Comparison of ENCODE assay signal across 8 cellular contexts in the genomic region with DNA sequence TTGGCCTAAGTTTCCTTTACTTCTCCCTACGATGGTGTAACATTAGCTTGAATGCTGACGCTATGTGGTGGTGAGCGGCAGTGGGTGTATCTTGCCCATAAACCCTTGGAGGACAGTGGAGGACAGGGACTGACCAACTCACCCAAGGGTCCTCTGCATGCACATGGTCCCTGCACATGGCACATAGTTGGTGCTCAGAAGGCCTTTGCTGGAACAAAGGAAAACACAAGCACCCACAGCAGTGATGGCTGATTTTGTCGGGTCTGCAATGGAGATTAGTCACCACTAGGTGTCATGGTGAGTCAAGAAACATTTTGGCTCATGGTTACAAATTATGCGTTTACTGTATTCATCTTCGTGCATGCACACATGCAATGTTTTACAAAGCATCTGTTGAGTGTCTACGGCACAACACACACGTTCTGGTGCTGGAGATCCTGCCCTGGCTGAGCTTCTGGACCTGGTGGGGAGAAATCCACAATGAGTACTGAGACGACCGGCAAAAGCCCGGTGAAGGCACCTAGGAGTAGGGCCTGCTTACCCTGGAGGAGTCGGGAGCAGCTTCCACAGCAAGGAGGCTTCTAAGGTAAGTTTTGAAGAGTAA. TPM values are rescaled to one million over a fixed set of nuclear protein-coding genes. Genes with fewer than 3 reads are reported as not detected.
A peak's percentile ranks its signal among the peaks of the same experiment; 100 is the strongest.
DNase-seq lines count a peak whose midpoint lies in the region; ATAC-seq, FAIRE-seq and TF ChIP-seq lines count a peak whose summit lies in the region.

No MANE protein-coding gene starts in this region.

- DNase-seq in DMS114 treated with DMSO at 0.1 percent for 48 hours (lab: John Stamatoyannopoulos, UW; ENCODE audit: unreplicated experiment) (peak; percentile 55), RPMI7951 (ENCODE audit: low read depth) (peak; percentile 56), bronchial epithelial cell (ENCODE audit: low read depth) (peak; percentile 66), kidney (no peak)
- peak; percentile 20 for DNase-seq in stimulated activated naive CD8-positive, alpha-beta T cell treated with anti-CD3 and anti-CD28 coated beads, Interleukin-15, Interleukin-2, amounts not matched to agents 100 U/mL and 50 U/mL, for 24 hours

- peak; percentile 63 for TF ChIP-seq CTCF in bronchial epithelial cell (IDR thresholded peaks at IDR 0.05; ENCODE audit: insufficient read depth, low read length, severe bottlenecking)
- peak; percentile 75 for TF ChIP-seq CTCF in kidney (IDR thresholded peaks at IDR 0.05; ENCODE audit: borderline replicate concordance, extremely low read depth, insufficient read depth)

- H3K27ac ChIP-seq in kidney (ENCODE audit: low read depth in 2 of 2, low read length in 2 of 2), result no peak overlapping the region

- H3K36me3 ChIP-seq in bronchial epithelial cell (ENCODE audit: control insufficient read depth, insufficient read depth, low read length) (no peaks in the 10 kb centered on the region), kidney (ENCODE audit: control insufficient read depth in 1 of 2, insufficient read depth in 2 of 2, low read length in 2 of 2) (no peaks in the 10 kb centered on the region)

- no peaks in the 10 kb centered on the region for H3K27me3 ChIP-seq in bronchial epithelial cell (ENCODE audit: control insufficient read depth, insufficient read depth, low read length)

- H3K4me1 ChIP-seq in kidney (ENCODE audit: control insufficient read depth in 1 of 2, insufficient read depth in 1 of 2, low read depth in 1 of 2, low read length in 2 of 2), result no peaks in the 10 kb centered on the region

- H3K4me3 ChIP-seq in bronchial epithelial cell (ENCODE audit: low read depth, low read length), result no peak overlapping the region
- no peak overlapping the region for H3K4me3 ChIP-seq in kidney (ENCODE audit: low read length in 2 of 2)

- no peaks in the 10 kb centered on the region for H3K9me3 ChIP-seq in kidney (ENCODE audit: control insufficient read depth in 1 of 2, low read length in 2 of 2)

- ATAC-seq in HG03175 (IDR thresholded peaks at IDR 0.05; ENCODE audit: unreplicated experiment) (peak; percentile 51), HG03095 (IDR thresholded peaks at IDR 0.05; ENCODE audit: unreplicated experiment) (no peak), GM18858 (IDR thresholded peaks at IDR 0.05; ENCODE audit: unreplicated experiment) (no peak)
- ATAC-seq in stimulated activated naive CD8-positive, alpha-beta T cell treated with anti-CD3 and anti-CD28 coated beads, Interleukin-15, Interleukin-2, amounts not matched to agents 100 U/mL and 50 U/mL, for 24 hours, result no peak

- no peak overlapping the region for H3K9ac ChIP-seq in kidney (ENCODE audit: low read length in 2 of 2)

- FAIRE-seq in bronchial epithelial cell (lab: Jason Lieb, UNC) (peak; percentile 68), kidney (lab: Jason Lieb, UNC) (no peak)

- intact Hi-C loops in kidney (cut with DNase I), result no loop called here

RNA-seq across cellular contexts. Expression of a gene that starts 44.0 kb away (rescaled TPM):
- total RNA-seq in RPMI7951 (2014; rRNA removed; shearing (Covaris generic)), result 22.4 and 22.9 TPM in 2 replicates
- total RNA-seq in bronchial epithelial cell (25.3 and 40.7 TPM in 2 replicates), kidney (20.1 TPM)
- 29.8 TPM for polyA plus RNA-seq in kidney (ENCODE audit: insufficient read depth, low read depth, low replicate concordance)
